ENCODE assay signal across 1 cellular context in genomic region chr15:82587805-82588204, GRCh38.
TF ChIP-seq lines count a peak whose summit lies in the region.

No MANE protein-coding gene starts in this region.

TF ChIP-seq in K562, 482 proteins besides CTCF, POLR2A, EP300 and RAD21:
- TF ChIP-seq, protein P1, sequence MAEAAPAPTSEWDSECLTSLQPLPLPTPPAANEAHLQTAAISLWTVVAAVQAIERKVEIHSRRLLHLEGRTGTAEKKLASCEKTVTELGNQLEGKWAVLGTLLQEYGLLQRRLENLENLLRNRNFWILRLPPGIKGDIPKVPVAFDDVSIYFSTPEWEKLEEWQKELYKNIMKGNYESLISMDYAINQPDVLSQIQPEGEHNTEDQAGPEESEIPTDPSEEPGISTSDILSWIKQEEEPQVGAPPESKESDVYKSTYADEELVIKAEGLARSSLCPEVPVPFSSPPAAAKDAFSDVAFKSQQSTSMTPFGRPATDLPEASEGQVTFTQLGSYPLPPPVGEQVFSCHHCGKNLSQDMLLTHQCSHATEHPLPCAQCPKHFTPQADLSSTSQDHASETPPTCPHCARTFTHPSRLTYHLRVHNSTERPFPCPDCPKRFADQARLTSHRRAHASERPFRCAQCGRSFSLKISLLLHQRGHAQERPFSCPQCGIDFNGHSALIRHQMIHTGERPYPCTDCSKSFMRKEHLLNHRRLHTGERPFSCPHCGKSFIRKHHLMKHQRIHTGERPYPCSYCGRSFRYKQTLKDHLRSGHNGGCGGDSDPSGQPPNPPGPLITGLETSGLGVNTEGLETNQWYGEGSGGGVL (CRISPR knock-in tag; IDR thresholded peaks at IDR 0.05) = no peak
- TF ChIP-seq FOXP1 (CRISPR knock-in tag; IDR thresholded peaks at IDR 0.05) = no peak
- TF ChIP-seq ZBTB5 (IDR thresholded peaks at IDR 0.05) = no peak
- TF ChIP-seq, protein P2, sequence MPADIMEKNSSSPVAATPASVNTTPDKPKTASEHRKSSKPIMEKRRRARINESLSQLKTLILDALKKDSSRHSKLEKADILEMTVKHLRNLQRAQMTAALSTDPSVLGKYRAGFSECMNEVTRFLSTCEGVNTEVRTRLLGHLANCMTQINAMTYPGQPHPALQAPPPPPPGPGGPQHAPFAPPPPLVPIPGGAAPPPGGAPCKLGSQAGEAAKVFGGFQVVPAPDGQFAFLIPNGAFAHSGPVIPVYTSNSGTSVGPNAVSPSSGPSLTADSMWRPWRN (IDR thresholded peaks at IDR 0.05; ENCODE audit: low read depth) = no peak
- TF ChIP-seq POLR3G (IDR thresholded peaks at IDR 0.05; ENCODE audit: extremely low read depth, insufficient read length, insufficient replicate concordance) = no peak
- no peak for TF ChIP-seq ETV6 (IDR thresholded peaks at IDR 0.05; ENCODE audit: borderline replicate concordance in 1 of 2, low read depth in 2 of 2, low read length in 1 of 2)
- TF ChIP-seq ETV6 (CRISPR knock-in tag; IDR thresholded peaks at IDR 0.05; ENCODE audit: borderline replicate concordance) = no peak
- no peak for TF ChIP-seq ETS2 (tag; IDR thresholded peaks at IDR 0.05; ENCODE audit: borderline replicate concordance, poor library complexity, severe bottlenecking)
- TF ChIP-seq NR4A1 (CRISPR knock-in tag; IDR thresholded peaks at IDR 0.05) = no peak
- TF ChIP-seq NR4A1 (tag; IDR thresholded peaks at IDR 0.05) = no peak
- no peak for TF ChIP-seq SP2 (IDR thresholded peaks at IDR 0.05; ENCODE audit: extremely low read depth, low read depth, low read length, poor library complexity, severe bottlenecking)
- no peak for TF ChIP-seq GMEB1 (CRISPR knock-in tag; IDR thresholded peaks at IDR 0.05)
- TF ChIP-seq ZSCAN29 (IDR thresholded peaks at IDR 0.05) = no peak
- no peak for TF ChIP-seq HDGF (IDR thresholded peaks at IDR 0.05)
- TF ChIP-seq ZNF212 (CRISPR knock-in tag; IDR thresholded peaks at IDR 0.05) = no peak
- TF ChIP-seq ZBTB11 (CRISPR knock-in tag; IDR thresholded peaks at IDR 0.05) = no peak
- TF ChIP-seq NFYB (IDR thresholded peaks at IDR 0.05; ENCODE audit: extremely low read depth, insufficient read length) = no peak
- no peak for TF ChIP-seq HMG20B (CRISPR knock-in tag; IDR thresholded peaks at IDR 0.05)
TF ChIP-seq in K562: peak in this region for 0.
